ENCODE assay signal across 9 cellular contexts in the genomic region with DNA sequence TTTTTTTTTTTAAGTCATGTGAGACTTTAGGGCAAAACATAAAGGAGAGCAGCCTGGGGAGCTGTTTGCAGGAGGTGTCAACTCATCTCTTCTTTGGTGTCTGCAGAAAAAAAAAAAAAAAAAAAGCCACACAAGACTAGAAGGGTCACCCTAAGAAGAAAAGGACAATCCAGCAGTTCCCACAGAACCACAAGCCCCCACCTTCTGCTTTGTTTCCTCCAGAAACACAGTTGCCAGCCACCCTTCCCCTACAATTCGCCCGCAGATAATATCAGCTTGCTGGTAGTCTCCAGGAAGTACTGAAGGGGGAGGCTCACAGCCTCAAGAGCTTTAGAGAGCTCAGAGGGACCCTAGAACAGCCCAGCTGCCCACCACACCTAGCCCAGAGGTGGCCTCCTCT. TPM values are rescaled to one million over a fixed set of nuclear protein-coding genes. Genes with fewer than 3 reads are reported as not detected.
A peak's percentile ranks its signal among the peaks of the same experiment; 100 is the strongest.
DNase-seq lines count a peak whose midpoint lies in the region; ATAC-seq and TF ChIP-seq lines count a peak whose summit lies in the region.
"Had no signal": no experiment of that assay in that cellular context is flagged by ENCODE, and none has a peak within 500 bp of the region (broad histone marks: within the 10 kb centered on the region; RNA-seq: fewer than 3 reads in every experiment).

No MANE protein-coding gene starts in this region.

- peaks cover 0 to 43% (median 0%) of the 10 kb centered on the region in 3 donors for H3K36me3 ChIP-seq in Peyer's patch
- H3K36me3 ChIP-seq in suprapubic skin, result peaks cover 35% of the 10 kb centered on the region

- no peaks in the 10 kb centered on the region for H3K27me3 Mint-ChIP-seq in dendritic cell treated with granulocyte-macrophage colony-stimulating factor and Interleukin-4, amounts not matched to agents 40 ng/mL and 50 ng/mL, for 4 days

- DNase-seq in activated T-cell treated with anti-CD3 and anti-CD28 coated beads for 1 hour (ENCODE audit: low read depth), result peak; percentile 40
- DNase-seq in activated T-cell treated with anti-CD3 and anti-CD28 coated beads, Interleukin-2, amount 50 U/mL, for 1 hour, result no peak
- DNase-seq in Peyer's patch, result peak in 2 of 3 donors; percentile 36 to 69
- no peak for DNase-seq in suprapubic skin (ENCODE audit: low spot score in 2 of 2)
- DNase-seq in HPDE6-E6E7 (ENCODE audit: extremely low spot score), result no peak

- WGBS in suprapubic skin, result 61% methylated on average over 2 of the region's 2 CpGs

- no peaks in the 10 kb centered on the region for H3K9me3 Mint-ChIP-seq in dendritic cell treated with granulocyte-macrophage colony-stimulating factor and Interleukin-4, amounts not matched to agents 40 ng/mL and 50 ng/mL, for 4 days

- H3K4me1 Mint-ChIP-seq in dendritic cell treated with granulocyte-macrophage colony-stimulating factor and Interleukin-4, amounts not matched to agents 40 ng/mL and 50 ng/mL, for 4 days (ENCODE audit: low read depth), result peaks cover 52% of the 10 kb centered on the region

- ATAC-seq in GM21390 (IDR thresholded peaks at IDR 0.05; ENCODE audit: unreplicated experiment) (no peak), GM18873 (IDR thresholded peaks at IDR 0.05; ENCODE audit: low FRiP score, unreplicated experiment) (no peak)
- ATAC-seq: Panc1 had no signal

- peak overlapping the region; percentile 96 for H3K27ac Mint-ChIP-seq in dendritic cell treated with granulocyte-macrophage colony-stimulating factor and Interleukin-4, amounts not matched to agents 40 ng/mL and 50 ng/mL, for 4 days

- H3K27ac ChIP-seq in Peyer's patch, result peak overlapping the region; percentile 60 to 66 (median 64)
- no peak overlapping the region for H3K27ac ChIP-seq in suprapubic skin

- peak overlapping the region; percentile 93 for H3K4me3 Mint-ChIP-seq in dendritic cell treated with granulocyte-macrophage colony-stimulating factor and Interleukin-4, amounts not matched to agents 40 ng/mL and 50 ng/mL, for 4 days

- H3K4me1 ChIP-seq in Peyer's patch, result peaks cover 6 to 30% (median 10%) of the 10 kb centered on the region in 4 donors
- peaks cover 4% of the 10 kb centered on the region for H3K4me1 ChIP-seq in suprapubic skin

- H3K36me3 Mint-ChIP-seq in dendritic cell treated with granulocyte-macrophage colony-stimulating factor and Interleukin-4, amounts not matched to agents 40 ng/mL and 50 ng/mL, for 4 days (ENCODE audit: low read depth), result peaks cover 60% of the 10 kb centered on the region

- no peaks in the 10 kb centered on the region for H3K27me3 ChIP-seq in Peyer's patch
- no peaks in the 10 kb centered on the region for H3K27me3 ChIP-seq in suprapubic skin

- intact Hi-C loops in dendritic cell treated with granulocyte-macrophage colony-stimulating factor and Interleukin-4, amounts not matched to agents 40 ng/mL and 50 ng/mL, for 4 days (cut with micrococcal nuclease), result no loop called here

- no peak for TF ChIP-seq EP300 in suprapubic skin (IDR thresholded peaks at IDR 0.05)

- TF ChIP-seq CTCF in Peyer's patch (IDR thresholded peaks at IDR 0.05) (no peak), suprapubic skin (IDR thresholded peaks at IDR 0.05) (no peak)

- H3K4me3 ChIP-seq in Peyer's patch (peak overlapping the region in 1 of 4 donors; percentile 22), suprapubic skin (peak overlapping the region; percentile 13)

- no peak for TF ChIP-seq POLR2A in Peyer's patch (IDR thresholded peaks at IDR 0.05)
- TF ChIP-seq POLR2A in suprapubic skin (IDR thresholded peaks at IDR 0.05), result no peak

- H3K9me3 ChIP-seq in Peyer's patch, result no peaks in the 10 kb centered on the region
- H3K9me3 ChIP-seq in suprapubic skin, result no peaks in the 10 kb centered on the region

RNA-seq across cellular contexts. Expression of a gene that starts 22.3 kb away (rescaled TPM):
- total RNA-seq in Peyer's patch, result 100 to 1,000 TPM in 2 of 4 donors, 10 to 100 TPM in 2; 74.3 to 149 (median 96.1) TPM
- total RNA-seq in suprapubic skin, result 10 to 100 TPM; 60.3 to 94.2 (median 77.4) TPM

RNA-seq across cellular contexts. Expression of a gene that starts 34.9 kb away (rescaled TPM):
- total RNA-seq in Peyer's patch (100 to 1,000 TPM; 168 to 283 (median 220) TPM), suprapubic skin (100 to 1,000 TPM in 1 of 4 donors, 10 to 100 TPM in 3; 88.0 to 103 (median 95.0) TPM)

Comparison
In these comparisons a context has a peak if more than half of its experiments do, and no peak if none do; other contexts are left out.
1. DNase-seq: peak in activated T-cell treated with anti-CD3 and anti-CD28 coated beads for 1 hour (single experiment) and Peyer's patch (2 of 3); none in activated T-cell treated with anti-CD3 and anti-CD28 coated beads, Interleukin-2, amount 50 U/mL, for 1 hour (single experiment), suprapubic skin (0 of 2) and HPDE6-E6E7 (single experiment).